Comparison of ENCODE assay signal across 11 cellular contexts in genomic region chr20:57030611-57031600, GRCh38.
DNase-seq lines count a peak whose midpoint lies in the region; ATAC-seq, FAIRE-seq and TF ChIP-seq lines count a peak whose summit lies in the region.
"Had no signal": no experiment of that assay in that cellular context is flagged by ENCODE, and none has a peak within 500 bp of the region (broad histone marks: within the 10 kb centered on the region; RNA-seq: fewer than 3 reads in every experiment).

No MANE protein-coding gene starts in this region.

- WGBS in small intestine, 3 donors: 54 to 70% (median 61%) methylated on average over 14 of the region's 14 CpGs

- peaks cover 11% of the 10 kb centered on the region for H3K9me3 ChIP-seq in MG63
- H3K9me3 ChIP-seq in small intestine (ENCODE audit: control insufficient read depth, low read depth): no peaks in the 10 kb centered on the region
- H3K9me3 ChIP-seq: Peyer's patch had no signal

- H3K27ac Mint-ChIP-seq in osteocyte (ENCODE audit: unreplicated experiment): peak overlapping the region; percentile 90

- H3K4me1 ChIP-seq in small intestine (ENCODE audit: control insufficient read depth in 2 of 2, insufficient read depth in 1 of 2, low read depth in 1 of 2, low read length in 1 of 2): no peaks in the 10 kb centered on the region
- H3K4me1 ChIP-seq: Peyer's patch had no signal

- ATAC-seq in HG02885 (IDR thresholded peaks at IDR 0.05; ENCODE audit: poor library complexity, unreplicated experiment): no peak

- H3K4me1 Mint-ChIP-seq in osteocyte (ENCODE audit: unreplicated experiment): peaks cover 85% of the 10 kb centered on the region

- FAIRE-seq in small intestine (lab: Jason Lieb, UNC): no peak

- no peaks in the 10 kb centered on the region for H3K36me3 ChIP-seq in MG63
- H3K36me3 ChIP-seq in small intestine (ENCODE audit: control insufficient read depth in 2 of 2, insufficient read depth in 2 of 2, low read length in 2 of 2): no peaks in the 10 kb centered on the region
- H3K36me3 ChIP-seq: Peyer's patch had no signal

- H3K27ac ChIP-seq in small intestine (ENCODE audit: low read depth in 1 of 2, low read length in 1 of 2): no peak overlapping the region
- H3K27ac ChIP-seq: Peyer's patch had no signal

- TF ChIP-seq CTCF in astrocyte of the spinal cord (IDR thresholded peaks at IDR 0.05; ENCODE audit: low read depth, low read length): no peak
- TF ChIP-seq CTCF in osteocyte (IDR thresholded peaks at IDR 0.05): no peak

- peak overlapping the region; percentile 35 for H3K4me3 Mint-ChIP-seq in osteocyte (ENCODE audit: unreplicated experiment)

- H3K4me3 ChIP-seq in MG63 (no peak overlapping the region), astrocyte of the spinal cord (ENCODE audit: low read depth, low read length) (no peak overlapping the region), small intestine (ENCODE audit: low read depth in 1 of 2, low read length in 2 of 2) (no peak overlapping the region)
- H3K4me3 ChIP-seq: Peyer's patch had no signal

- in situ Hi-C loops in astrocyte of the spinal cord (cut with HindIII; ENCODE audit: low sequenced_read_pairs): no loop called here

- H3K9me3 Mint-ChIP-seq in osteocyte (ENCODE audit: unreplicated experiment): peaks cover 9% of the 10 kb centered on the region

- H3K27me3 ChIP-seq in MG63 (no peaks in the 10 kb centered on the region), small intestine (ENCODE audit: control insufficient read depth in 2 of 2, insufficient read depth in 2 of 2, low read length in 2 of 2) (peaks cover 0 to 8% of the 10 kb centered on the region in 2 donors)
- H3K27me3 ChIP-seq: Peyer's patch had no signal

- H3K27me3 Mint-ChIP-seq in osteocyte (ENCODE audit: unreplicated experiment): no peaks in the 10 kb centered on the region

- peaks cover 3% of the 10 kb centered on the region for H3K36me3 Mint-ChIP-seq in osteocyte (ENCODE audit: unreplicated experiment)

- DNase-seq in EH (ENCODE audit: low read depth) (peak; percentile 90), MG63 (peak; percentile 88), astrocyte of the spinal cord (ENCODE audit: low read depth, low spot score) (peak; percentile 88), osteocyte (ENCODE audit: extremely low spot score, unreplicated experiment) (peak; percentile 92), small intestine (no peak), occipital lobe (lab: John Stamatoyannopoulos, UW) (no peak), CD1c-positive myeloid dendritic cell (ENCODE audit: extremely low spot score) (no peak)
- DNase-seq: anterior cingulate cortex, NCI-H2171 treated with DMSO at 0.1 percent for 48 hours, Peyer's patch had no signal

Comparison
In these comparisons a context has a peak if more than half of its experiments do, and no peak if none do; other contexts are left out.
1. DNase-seq: peak in EH (single experiment), MG63 (single experiment), astrocyte of the spinal cord (single experiment) and osteocyte (single experiment); none in small intestine (single experiment), occipital lobe (single experiment) and CD1c-positive myeloid dendritic cell (single experiment).